22 cellular contexts compared by ENCODE assay signal in the genomic region with DNA sequence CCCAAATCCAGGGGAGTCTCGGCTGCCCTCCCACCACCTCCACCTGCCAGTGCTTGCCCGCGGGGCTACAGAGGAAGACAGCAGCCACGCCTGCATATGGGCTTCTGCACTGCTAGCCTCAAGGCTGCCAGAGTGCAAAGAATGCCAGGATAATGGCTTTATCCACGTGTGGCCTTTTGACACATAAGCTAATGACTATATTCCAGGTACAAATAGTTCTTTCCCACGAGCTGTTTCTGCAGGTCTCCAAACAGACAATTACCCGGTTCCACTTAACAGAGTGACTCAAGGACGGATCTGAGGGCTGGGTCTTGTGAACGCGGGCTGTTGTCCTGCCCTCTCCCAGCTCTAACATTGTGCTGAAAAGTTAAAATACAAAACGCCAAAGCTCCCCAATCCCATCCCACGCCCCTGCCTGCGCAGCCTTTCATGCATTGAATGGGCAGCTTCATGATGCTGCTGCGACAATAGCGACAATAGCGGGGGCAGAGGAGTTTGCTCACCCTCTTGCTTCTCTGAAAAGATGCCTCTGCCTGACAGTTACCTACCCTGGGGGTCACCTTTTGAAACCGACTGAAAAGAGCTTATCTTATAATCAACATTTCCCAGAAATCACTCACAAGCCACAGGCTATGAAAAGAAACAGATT. TPM values are rescaled to one million over a fixed set of nuclear protein-coding genes. Genes with fewer than 3 reads are reported as not detected.
"Had no signal": no experiment of that assay in that cellular context is flagged by ENCODE, and none has a peak within 500 bp of the region (broad histone marks: within the 10 kb centered on the region; RNA-seq: fewer than 3 reads in every experiment).

No MANE protein-coding gene starts in this region.

- DNase-seq: activated B cell treated with CpG ODN at 0.5 μM for 24 hours; activated CD4-positive, alpha-beta T cell treated with anti-CD3 and anti-CD28 coated beads, Interleukin-2, amount 10 ng/mL, durations not matched to agents 24 days and 14 days; activated CD8-positive, alpha-beta memory T cell treated with anti-CD3 and anti-CD28 coated beads for 24 hours; activated gamma-delta T cell treated with Interleukin-2 at 50 U/mL for 16 hours; activated naive CD8-positive, alpha-beta T cell treated with anti-CD3 and anti-CD28 coated beads, Interleukin-2, amount 50 U/mL, for 24 hours; aorta; naive thymus-derived CD8-positive, alpha-beta T cell; occipital lobe; right cardiac atrium; small intestine; stimulated activated CD4-positive, alpha-beta T cell treated with anti-CD3 and anti-CD28 coated beads, Interleukin-4, amount 100 ng/mL, for 4 hours; stimulated activated CD8-positive, alpha-beta memory T cell treated with anti-CD3 and anti-CD28 coated beads, Interleukin-4, amount 100 ng/mL, for 48 hours; stimulated activated naive CD4-positive, alpha-beta T cell treated with Interleukin-2 at 50 U/mL for 16 hours; transverse colon had no signal

- ATAC-seq: activated naive CD8-positive, alpha-beta T cell treated with anti-CD3 and anti-CD28 coated beads, Interleukin-2, amount 50 U/mL, for 24 hours; left lobe of liver; naive thymus-derived CD8-positive, alpha-beta T cell; right cardiac atrium had no signal

- H3K79me2 ChIP-seq: hepatocyte had no signal

- H2AFZ ChIP-seq: hepatocyte had no signal

- H3K4me2 ChIP-seq: hepatocyte had no signal

- H3K27me3 ChIP-seq: cardiac muscle cell, hepatocyte, transverse colon had no signal

- H3K4me3 ChIP-seq: cardiac muscle cell, hepatocyte, transverse colon had no signal

- H3K36me3 ChIP-seq: cardiac muscle cell, transverse colon had no signal

- H3K4me1 ChIP-seq: transverse colon had no signal

- H3K27ac ChIP-seq: cardiac muscle cell, hepatocyte, transverse colon had no signal

RNA-seq across cellular contexts. Expression of a gene that starts 45.3 kb away (rescaled TPM):
- total RNA-seq: activated B cell treated with CpG ODN at 0.5 μM for 24 hours; activated CD4-positive, alpha-beta T cell treated with anti-CD3 and anti-CD28 coated beads, Interleukin-2, amount 10 ng/mL, durations not matched to agents 24 days and 14 days; aorta; cardiac muscle cell; dermis microvascular lymphatic vessel endothelial cell; hepatocyte; left lobe of liver; lung microvascular endothelial cell; mucosa of gallbladder; naive thymus-derived CD8-positive, alpha-beta T cell; right cardiac atrium; transverse colon had no signal
- polyA plus RNA-seq: esophagus; hepatocyte; keratinocyte; naive thymus-derived CD8-positive, alpha-beta T cell; right cardiac atrium; small intestine had no signal
